In genomic region chr2:199738723-199739412, GRCh38 we compare ENCODE assay signal across 10 cellular contexts.
A peak's percentile ranks its signal among the peaks of the same experiment; 100 is the strongest.
DNase-seq lines count a peak whose midpoint lies in the region; ATAC-seq and TF ChIP-seq lines count a peak whose summit lies in the region.
"Had no signal": no experiment of that assay in that cellular context is flagged by ENCODE, and none has a peak within 500 bp of the region (broad histone marks: within the 10 kb centered on the region; RNA-seq: fewer than 3 reads in every experiment).

No MANE protein-coding gene starts in this region.

- peak overlapping the region in 1 of 2 donors; percentile 36 for H3K27ac ChIP-seq in lung (ENCODE audit: low read depth in 1 of 2, low read length in 1 of 2)
- H3K27ac ChIP-seq: right atrium auricular region had no signal

- no peak overlapping the region for H3K4me3 Mint-ChIP-seq in stimulated activated naive CD8-positive, alpha-beta T cell treated with anti-CD3 and anti-CD28 coated beads, Interleukin-15, amount 100 ng/mL, for 72 hours

- H3K9ac ChIP-seq in adipocyte (ENCODE audit: low read length), result no peak overlapping the region

- H3K4me3 ChIP-seq in BJ (ENCODE audit: low read depth, low read length), result no peak overlapping the region
- peak overlapping the region; percentile 23 for H3K4me3 ChIP-seq in adipocyte (ENCODE audit: low read length)
- no peak overlapping the region for H3K4me3 ChIP-seq in lung
- H3K4me3 ChIP-seq: right atrium auricular region, uterus had no signal

- CTCF ChIA-PET in BJ (lab: Yijun Ruan, JAX), result interaction anchor here (0.6 to 5.3 kb wide), 15 partner anchors 11 to 1479 kb away, joined by 3 to 49 read pairs (median 4); no protein-coding TSS in a partner anchor

- TF ChIP-seq POLR2A in GM18505 (IDR thresholded peaks at IDR 0.05; ENCODE audit: borderline replicate concordance, extremely low read depth, insufficient read depth, insufficient read length), result no peak

- no peaks in the 10 kb centered on the region for H3K9me3 Mint-ChIP-seq in stimulated activated naive CD8-positive, alpha-beta T cell treated with anti-CD3 and anti-CD28 coated beads, Interleukin-15, amount 100 ng/mL, for 72 hours

- H3K36me3 ChIP-seq in BJ (ENCODE audit: control insufficient read depth, insufficient read depth, low read length) (no peaks in the 10 kb centered on the region), adipocyte (ENCODE audit: control insufficient read depth, insufficient read depth, low read length, severe bottlenecking) (no peaks in the 10 kb centered on the region), lung (ENCODE audit: control insufficient read depth in 2 of 2, insufficient read depth in 2 of 2, low read length in 2 of 2) (no peaks in the 10 kb centered on the region)
- H3K36me3 ChIP-seq: right atrium auricular region, uterus had no signal

- DNase-seq in BJ (ENCODE audit: low read depth) (peak; percentile 53), adipocyte (ENCODE audit: low read depth) (peak; percentile 92), lung (ENCODE audit: low spot score) (no peak), NCI-H1436 treated with DMSO at 0.1 percent for 48 hours (lab: John Stamatoyannopoulos, UW) (no peak)
- DNase-seq in stimulated activated naive CD8-positive, alpha-beta T cell treated with anti-CD3 and anti-CD28 coated beads, Interleukin-15, amount 100 ng/mL, for 72 hours, result no peak

- H3K27me3 ChIP-seq in BJ (ENCODE audit: control insufficient read depth, insufficient read depth, low read length) (0 out of 2 replicates have a peak, but pooled peaks cover 2% of the 10 kb centered on the region), adipocyte (replicated peaks; ENCODE audit: control insufficient read depth, insufficient read depth, low read length) (peaks cover 4% of the 10 kb centered on the region), lung (ENCODE audit: control insufficient read depth, insufficient read depth) (no peaks in the 10 kb centered on the region)
- H3K27me3 ChIP-seq: right atrium auricular region, uterus had no signal

- TF ChIP-seq CTCF in BJ (IDR thresholded peaks at IDR 0.05; ENCODE audit: insufficient read depth, low read depth, low read length) (no peak), lung (IDR thresholded peaks at IDR 0.05; ENCODE audit: control extremely low read depth, extremely low read depth) (no peak)

- POLR2A ChIA-PET in BJ (lab: Charles Lee), result no interaction called here

- TF ChIP-seq RAD21 in Ishikawa (IDR thresholded peaks at IDR 0.05; ENCODE audit: low read depth), result no peak

- WGBS in lung, 2 donors, result 26 to 45% methylated on average over 7 of the region's 7 CpGs

- ATAC-seq in lung (ENCODE audit: insufficient read depth, low FRiP score), result peak; percentile 59
- no peak for ATAC-seq in GM18505 (IDR thresholded peaks at IDR 0.05; ENCODE audit: unreplicated experiment)
- no peak for ATAC-seq in stimulated activated naive CD8-positive, alpha-beta T cell treated with anti-CD3 and anti-CD28 coated beads, Interleukin-15, amount 100 ng/mL, for 72 hours
- no peak for ATAC-seq in GM21529 (IDR thresholded peaks at IDR 0.05; ENCODE audit: unreplicated experiment)

- H3K9me3 ChIP-seq in adipocyte (ENCODE audit: control insufficient read depth, low read length) (no peaks in the 10 kb centered on the region), lung (ENCODE audit: control insufficient read depth in 2 of 2, insufficient read depth in 1 of 2, low read length in 1 of 2) (no peaks in the 10 kb centered on the region)
- H3K9me3 ChIP-seq: right atrium auricular region, uterus had no signal

- H3K4me1 ChIP-seq in adipocyte (ENCODE audit: control insufficient read depth, insufficient read depth, low read length) (peaks cover 47% of the 10 kb centered on the region), lung (ENCODE audit: control insufficient read depth in 2 of 2, insufficient read depth in 2 of 2, low read length in 2 of 2) (peaks cover 0 to 1% of the 10 kb centered on the region in 2 donors)

- H3K4me1 Mint-ChIP-seq in stimulated activated naive CD8-positive, alpha-beta T cell treated with anti-CD3 and anti-CD28 coated beads, Interleukin-15, amount 100 ng/mL, for 72 hours, result peaks cover 6% of the 10 kb centered on the region

- peaks cover 33% of the 10 kb centered on the region for H3K27me3 Mint-ChIP-seq in stimulated activated naive CD8-positive, alpha-beta T cell treated with anti-CD3 and anti-CD28 coated beads, Interleukin-15, amount 100 ng/mL, for 72 hours

- no peak for TF ChIP-seq EP300 in Ishikawa (IDR thresholded peaks at IDR 0.05; ENCODE audit: borderline replicate concordance)

- H3K27ac Mint-ChIP-seq in stimulated activated naive CD8-positive, alpha-beta T cell treated with anti-CD3 and anti-CD28 coated beads, Interleukin-15, amount 100 ng/mL, for 72 hours, result no peak overlapping the region

TF ChIP-seq in Ishikawa, 13 proteins besides CTCF, POLR2A, EP300 and RAD21:
- TF ChIP-seq CEBPB (IDR thresholded peaks at IDR 0.05), result peak; percentile 62
- no peak for TF ChIP-seq CREB1 (IDR thresholded peaks at IDR 0.05; ENCODE audit: low read depth)
- TF ChIP-seq NFIC (IDR thresholded peaks at IDR 0.05), result no peak
- no peak for TF ChIP-seq TCF12 (IDR thresholded peaks at IDR 0.05; ENCODE audit: low read depth)

Comparison
In these comparisons a context has a peak if more than half of its experiments do, and no peak if none do; other contexts are left out.
1. DNase-seq: peak in BJ (single experiment) and adipocyte (single experiment); none in lung (single experiment), NCI-H1436 treated with DMSO at 0.1 percent for 48 hours (single experiment) and stimulated activated naive CD8-positive, alpha-beta T cell treated with anti-CD3 and anti-CD28 coated beads, Interleukin-15, amount 100 ng/mL, for 72 hours (0 of 2).